17 cellular contexts compared by ENCODE assay signal in the genomic region with DNA sequence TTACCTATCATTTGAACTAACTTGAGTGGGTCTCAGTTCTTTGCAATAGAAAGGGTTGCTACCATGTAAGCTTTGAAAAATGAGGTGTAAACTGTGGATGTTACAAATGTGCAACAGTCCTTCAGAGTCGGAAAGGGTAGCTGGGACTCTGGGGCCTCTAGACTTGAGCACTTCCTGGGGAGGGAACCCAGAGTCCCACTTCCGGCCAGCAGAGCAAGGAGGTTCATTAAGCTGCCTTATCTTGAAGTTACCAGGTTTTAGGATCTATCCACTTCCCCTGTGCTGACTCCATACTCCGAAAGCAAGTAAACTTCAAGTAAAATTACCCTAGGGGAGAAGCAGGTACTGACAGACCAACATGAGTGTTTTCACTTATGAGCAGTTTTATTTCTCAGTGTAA. TPM values are rescaled to one million over a fixed set of nuclear protein-coding genes. Genes with fewer than 3 reads are reported as not detected.
"Had no signal": no experiment of that assay in that cellular context is flagged by ENCODE, and none has a peak within 500 bp of the region (broad histone marks: within the 10 kb centered on the region; RNA-seq: fewer than 3 reads in every experiment).

No MANE protein-coding gene starts in this region.

- H3K4me3 ChIP-seq: adrenal gland, colonic mucosa, heart left ventricle, smooth muscle cell had no signal

- H3K27me3 ChIP-seq: colonic mucosa had no signal

- H3K36me3 ChIP-seq: adrenal gland, colonic mucosa, heart left ventricle, neutrophil had no signal

- DNase-seq: activated naive CD4-positive, alpha-beta T cell treated with anti-CD3 and anti-CD28 coated beads for 36 hours; adrenal gland; colonic mucosa; heart left ventricle; naive thymus-derived CD4-positive, alpha-beta T cell; T-helper 2 cell had no signal

- H3K4me1 ChIP-seq: adrenal gland, colonic mucosa had no signal

- H3K9me3 ChIP-seq: adrenal gland, colonic mucosa, heart left ventricle, neutrophil had no signal

- H3K4me2 ChIP-seq: smooth muscle cell had no signal

- H3K27ac ChIP-seq: adrenal gland, colonic mucosa, heart left ventricle, neutrophil, VCaP had no signal

RNA-seq across cellular contexts. Expression of a gene that starts 9.4 kb away (rescaled TPM):
- total RNA-seq: adrenal gland, endothelial cell of umbilical vein, fibroblast of lung, heart left ventricle, smooth muscle cell, subcutaneous adipose tissue had no signal
- polyA plus RNA-seq: adrenal gland; endothelial cell of umbilical vein; fibroblast of lung; heart left ventricle; naive thymus-derived CD4-positive, alpha-beta T cell; smooth muscle cell had no signal

RNA-seq across cellular contexts. Expression of a gene that starts 11.8 kb away (rescaled TPM):
- total RNA-seq: adrenal gland, cardiac septum, endothelial cell of umbilical vein, fibroblast of lung, frontal cortex, heart left ventricle, lung microvascular endothelial cell, mononuclear cell, smooth muscle cell, subcutaneous adipose tissue had no signal
- polyA plus RNA-seq: adrenal gland; endothelial cell of umbilical vein; fibroblast of lung; heart left ventricle; naive thymus-derived CD4-positive, alpha-beta T cell; smooth muscle cell had no signal

RNA-seq across cellular contexts. Expression of a gene that starts 15.6 kb away (rescaled TPM):
- total RNA-seq: activated naive CD4-positive, alpha-beta T cell treated with anti-CD3 and anti-CD28 coated beads for 36 hours; activated T-helper 1 cell treated with anti-CD3 and anti-CD28 coated beads, Interleukin-12 subunit alpha, Interleukin-12 subunit beta, Interleukin-2, Interleukin-4 antibody, amounts not matched to agents 30 ng/mL and 10 ng/mL and 1 ng/mL, durations not matched to agents 14 hours and 24 hours and 36 hours; adrenal gland; cardiac septum; endothelial cell of umbilical vein; fibroblast of lung; frontal cortex; heart left ventricle; lung microvascular endothelial cell; naive thymus-derived CD4-positive, alpha-beta T cell; smooth muscle cell; subcutaneous adipose tissue had no signal
- polyA plus RNA-seq: endothelial cell of umbilical vein; fibroblast of lung; heart left ventricle; naive thymus-derived CD4-positive, alpha-beta T cell; smooth muscle cell had no signal

RNA-seq across cellular contexts. Expression of a gene that starts 38.7 kb away (rescaled TPM):
- total RNA-seq: activated T-helper 1 cell treated with anti-CD3 and anti-CD28 coated beads, Interleukin-12 subunit alpha, Interleukin-12 subunit beta, Interleukin-2, Interleukin-4 antibody, amounts not matched to agents 30 ng/mL and 10 ng/mL and 1 ng/mL, durations not matched to agents 14 hours and 24 hours and 36 hours; cardiac septum; endothelial cell of umbilical vein; fibroblast of lung; frontal cortex; heart left ventricle; lung microvascular endothelial cell; subcutaneous adipose tissue had no signal
- polyA plus RNA-seq: endothelial cell of umbilical vein, fibroblast of lung, heart left ventricle, smooth muscle cell had no signal
